1 cellular context compared by ENCODE assay signal in the genomic region with DNA sequence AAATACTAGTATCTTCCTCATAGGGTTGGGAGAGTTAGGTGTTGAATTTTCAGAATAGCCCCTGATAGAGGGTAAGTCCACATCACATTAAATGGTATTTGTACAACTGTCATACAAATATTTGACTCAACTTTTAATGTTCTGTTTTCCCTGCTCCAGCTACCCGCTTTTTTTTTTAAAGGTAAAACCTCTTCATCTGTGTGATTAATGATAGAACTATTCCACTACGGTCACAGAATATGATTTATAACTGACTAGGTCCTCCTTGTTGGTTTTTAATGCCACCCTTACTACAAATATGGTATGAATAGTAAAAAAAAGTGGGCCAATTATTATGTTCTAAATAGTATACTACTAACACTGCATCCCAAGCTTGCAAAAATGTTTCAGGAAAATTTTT.
TF ChIP-seq lines count a peak whose summit lies in the region.

No MANE protein-coding gene starts in this region.

TF ChIP-seq in SK-N-SH treated with all-trans-retinoic acid at 6 μM for 48 hours, 23 proteins besides CTCF, POLR2A, EP300 and RAD21 (continued from another document):
- TF ChIP-seq, protein P1, sequence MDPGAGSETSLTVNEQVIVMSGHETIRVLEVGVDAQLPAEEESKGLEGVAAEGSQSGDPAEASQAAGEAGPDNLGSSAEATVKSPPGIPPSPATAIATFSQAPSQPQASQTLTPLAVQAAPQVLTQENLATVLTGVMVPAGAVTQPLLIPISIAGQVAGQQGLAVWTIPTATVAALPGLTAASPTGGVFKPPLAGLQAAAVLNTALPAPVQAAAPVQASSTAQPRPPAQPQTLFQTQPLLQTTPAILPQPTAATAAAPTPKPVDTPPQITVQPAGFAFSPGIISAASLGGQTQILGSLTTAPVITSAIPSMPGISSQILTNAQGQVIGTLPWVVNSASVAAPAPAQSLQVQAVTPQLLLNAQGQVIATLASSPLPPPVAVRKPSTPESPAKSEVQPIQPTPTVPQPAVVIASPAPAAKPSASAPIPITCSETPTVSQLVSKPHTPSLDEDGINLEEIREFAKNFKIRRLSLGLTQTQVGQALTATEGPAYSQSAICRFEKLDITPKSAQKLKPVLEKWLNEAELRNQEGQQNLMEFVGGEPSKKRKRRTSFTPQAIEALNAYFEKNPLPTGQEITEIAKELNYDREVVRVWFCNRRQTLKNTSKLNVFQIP (CRISPR knock-in tag; IDR thresholded peaks at IDR 0.05; ENCODE audit: borderline replicate concordance, low read depth), result no peak
- TF ChIP-seq PPARA (CRISPR knock-in tag; IDR thresholded peaks at IDR 0.05; ENCODE audit: borderline replicate concordance) (no peak), TCF4 (CRISPR knock-in tag; IDR thresholded peaks at IDR 0.05; ENCODE audit: borderline replicate concordance) (no peak), ARNTL (CRISPR knock-in tag; IDR thresholded peaks at IDR 0.05; ENCODE audit: borderline replicate concordance, low read depth) (no peak), ZFP30 (CRISPR knock-in tag; IDR thresholded peaks at IDR 0.05) (no peak), ZNF565 (CRISPR knock-in tag; conservative IDR thresholded peaks at IDR 0.05; ENCODE audit: low read depth) (no peak), TOX (CRISPR knock-in tag; IDR thresholded peaks at IDR 0.05; ENCODE audit: borderline replicate concordance) (no peak), GLIS3 (CRISPR knock-in tag; IDR thresholded peaks at IDR 0.05) (no peak), RARB (CRISPR knock-in tag; IDR thresholded peaks at IDR 0.05) (no peak), ESRRG (CRISPR knock-in tag; IDR thresholded peaks at IDR 0.05) (no peak), OSR1 (CRISPR knock-in tag; IDR thresholded peaks at IDR 0.05) (no peak)
- TF ChIP-seq, protein P2, sequence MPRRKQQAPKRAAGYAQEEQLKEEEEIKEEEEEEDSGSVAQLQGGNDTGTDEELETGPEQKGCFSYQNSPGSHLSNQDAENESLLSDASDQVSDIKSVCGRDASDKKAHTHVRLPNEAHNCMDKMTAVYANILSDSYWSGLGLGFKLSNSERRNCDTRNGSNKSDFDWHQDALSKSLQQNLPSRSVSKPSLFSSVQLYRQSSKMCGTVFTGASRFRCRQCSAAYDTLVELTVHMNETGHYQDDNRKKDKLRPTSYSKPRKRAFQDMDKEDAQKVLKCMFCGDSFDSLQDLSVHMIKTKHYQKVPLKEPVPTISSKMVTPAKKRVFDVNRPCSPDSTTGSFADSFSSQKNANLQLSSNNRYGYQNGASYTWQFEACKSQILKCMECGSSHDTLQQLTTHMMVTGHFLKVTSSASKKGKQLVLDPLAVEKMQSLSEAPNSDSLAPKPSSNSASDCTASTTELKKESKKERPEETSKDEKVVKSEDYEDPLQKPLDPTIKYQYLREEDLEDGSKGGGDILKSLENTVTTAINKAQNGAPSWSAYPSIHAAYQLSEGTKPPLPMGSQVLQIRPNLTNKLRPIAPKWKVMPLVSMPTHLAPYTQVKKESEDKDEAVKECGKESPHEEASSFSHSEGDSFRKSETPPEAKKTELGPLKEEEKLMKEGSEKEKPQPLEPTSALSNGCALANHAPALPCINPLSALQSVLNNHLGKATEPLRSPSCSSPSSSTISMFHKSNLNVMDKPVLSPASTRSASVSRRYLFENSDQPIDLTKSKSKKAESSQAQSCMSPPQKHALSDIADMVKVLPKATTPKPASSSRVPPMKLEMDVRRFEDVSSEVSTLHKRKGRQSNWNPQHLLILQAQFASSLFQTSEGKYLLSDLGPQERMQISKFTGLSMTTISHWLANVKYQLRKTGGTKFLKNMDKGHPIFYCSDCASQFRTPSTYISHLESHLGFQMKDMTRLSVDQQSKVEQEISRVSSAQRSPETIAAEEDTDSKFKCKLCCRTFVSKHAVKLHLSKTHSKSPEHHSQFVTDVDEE (CRISPR knock-in tag; IDR thresholded peaks at IDR 0.05), result no peak
